In the genomic region with DNA sequence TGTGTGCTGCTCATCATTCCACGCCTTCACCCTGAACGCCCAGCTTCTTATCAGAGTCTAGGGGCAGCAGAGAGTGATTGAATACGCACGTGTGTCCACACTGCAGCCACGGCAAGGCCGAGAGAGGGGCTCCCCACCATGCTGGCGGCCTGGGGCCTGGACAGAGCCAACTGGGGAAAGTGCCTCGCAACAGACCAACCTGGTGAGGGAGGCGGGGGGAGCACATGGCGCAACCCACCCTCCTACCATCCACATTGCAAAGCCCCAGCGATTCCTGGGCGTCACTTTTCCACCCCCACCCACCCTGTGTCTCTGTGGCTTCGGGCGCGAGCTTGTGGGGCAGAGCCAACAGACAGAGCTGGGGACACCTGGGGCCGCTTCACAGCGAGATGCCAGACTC, we compare ENCODE assay signal across 16 cellular contexts.
A peak's percentile ranks its signal among the peaks of the same experiment; 100 is the strongest.
DNase-seq lines count a peak whose midpoint lies in the region; ATAC-seq and TF ChIP-seq lines count a peak whose summit lies in the region.
"Had no signal": no experiment of that assay in that cellular context is flagged by ENCODE, and none has a peak within 500 bp of the region (broad histone marks: within the 10 kb centered on the region; RNA-seq: fewer than 3 reads in every experiment).

No MANE protein-coding gene starts in this region.

- H2BK5ac ChIP-seq in neuronal stem cell (ENCODE audit: low read length) = no peak overlapping the region

- H2AK5ac ChIP-seq in neuronal stem cell (ENCODE audit: low read depth, low read length) = peak overlapping the region; percentile 77

- H2BK12ac ChIP-seq in neuronal stem cell (ENCODE audit: low read length) = no peak overlapping the region

- CTCF ChIA-PET in activated CD8-positive, alpha-beta memory T cell treated with anti-CD3 and anti-CD28 coated beads, Interleukin-2, amount 10 ng/mL, durations not matched to agents 7 days and 5 days (lab: Charles Lee) = interaction anchor here (0.8 to 4.0 kb wide), 10 partner anchors 9 to 325 kb away, joined by 3 to 26 read pairs (median 3); no protein-coding TSS in a partner anchor

- peaks cover 84% of the 10 kb centered on the region for H3K4me1 Mint-ChIP-seq in activated CD8-positive, alpha-beta memory T cell treated with anti-CD3 and anti-CD28 coated beads, Interleukin-2, amount 10 ng/mL, durations not matched to agents 7 days and 5 days
- H3K4me1 Mint-ChIP-seq in activated T-helper 2 cell treated with anti-CD3 and anti-CD28 coated beads, Interferon-gamma antibody, Interleukin-2, Interleukin-4, amounts not matched to agents 10 μg/mL and 5 μg/mL and 100 μg/mL, durations not matched to agents 14 hours and 24 hours and 36 hours (ENCODE audit: low read depth) = peaks cover 80% of the 10 kb centered on the region

- no peak overlapping the region for H2BK15ac ChIP-seq in neuronal stem cell (ENCODE audit: low read length)

- WGBS in neuronal stem cell (ENCODE audit: extremely low coverage in 2 of 2, insufficient read length in 2 of 2, insufficient replicate concordance in 1 of 2), 2 donors = no CpG with 5 or more reads among the region's 17 CpGs
- WGBS in ovary, 3 donors = 84 to 86% (median 86%) methylated on average over 17 of the region's 17 CpGs

- H3K27me3 ChIP-seq in neuronal stem cell (ENCODE audit: control insufficient read depth in 3 of 3, insufficient read depth in 3 of 3, low read depth in 1 of 3, low read length in 3 of 3) (no peaks in the 10 kb centered on the region), ovary (no peaks in the 10 kb centered on the region)
- H3K27me3 ChIP-seq: adrenal gland, tibial nerve had no signal

- H3K79me1 ChIP-seq in neuronal stem cell (ENCODE audit: low read depth, low read length) = no peaks in the 10 kb centered on the region

- H3K4ac ChIP-seq in neuronal stem cell (ENCODE audit: low read length) = no peak overlapping the region

- peak overlapping the region; percentile 52 for H3K23ac ChIP-seq in neuronal stem cell (ENCODE audit: low read depth, low read length, poor library complexity)

- H3K9me3 ChIP-seq in neuronal stem cell (replicated peaks in 1 of 2; ENCODE audit: control insufficient read depth in 2 of 2, insufficient read depth in 1 of 2, low read depth in 1 of 2, low read length in 2 of 2) (no peaks in the 10 kb centered on the region), ovary (no peaks in the 10 kb centered on the region)
- H3K9me3 ChIP-seq: adrenal gland, Caco-2, tibial nerve had no signal

- H3K27ac ChIP-seq in neuronal stem cell (replicated peaks; ENCODE audit: low read length) (no peak overlapping the region), ovary (no peak overlapping the region)
- H3K27ac ChIP-seq: adrenal gland, tibial nerve had no signal

- H4K8ac ChIP-seq in neuronal stem cell (ENCODE audit: low read depth, low read length) = no peak overlapping the region

- peak overlapping the region; percentile 32 for H3K4me3 Mint-ChIP-seq in activated CD8-positive, alpha-beta memory T cell treated with anti-CD3 and anti-CD28 coated beads, Interleukin-2, amount 10 ng/mL, durations not matched to agents 7 days and 5 days
- no peak overlapping the region for H3K4me3 Mint-ChIP-seq in activated T-helper 2 cell treated with anti-CD3 and anti-CD28 coated beads, Interferon-gamma antibody, Interleukin-2, Interleukin-4, amounts not matched to agents 10 μg/mL and 5 μg/mL and 100 μg/mL, durations not matched to agents 14 hours and 24 hours and 36 hours (ENCODE audit: low read depth)
- H3K4me3 Mint-ChIP-seq: nephron progenitor cell had no signal

- H3K9ac ChIP-seq in neuronal stem cell (ENCODE audit: low read depth, low read length, poor library complexity) = no peak overlapping the region

- H3K36me3 ChIP-seq in neuronal stem cell (replicated peaks in 1 of 2; ENCODE audit: control insufficient read depth in 2 of 2, insufficient read depth in 2 of 2, low read length in 2 of 2) (no peaks in the 10 kb centered on the region), ovary (no peaks in the 10 kb centered on the region)
- H3K36me3 ChIP-seq: adrenal gland, tibial nerve had no signal

- no peaks in the 10 kb centered on the region for H3K27me3 Mint-ChIP-seq in activated CD8-positive, alpha-beta memory T cell treated with anti-CD3 and anti-CD28 coated beads, Interleukin-2, amount 10 ng/mL, durations not matched to agents 7 days and 5 days
- no peaks in the 10 kb centered on the region for H3K27me3 Mint-ChIP-seq in activated T-helper 2 cell treated with anti-CD3 and anti-CD28 coated beads, Interferon-gamma antibody, Interleukin-2, Interleukin-4, amounts not matched to agents 10 μg/mL and 5 μg/mL and 100 μg/mL, durations not matched to agents 14 hours and 24 hours and 36 hours (ENCODE audit: low read depth)

- H3K36me3 Mint-ChIP-seq in activated CD8-positive, alpha-beta memory T cell treated with anti-CD3 and anti-CD28 coated beads, Interleukin-2, amount 10 ng/mL, durations not matched to agents 7 days and 5 days = peaks cover 13% of the 10 kb centered on the region
- no peaks in the 10 kb centered on the region for H3K36me3 Mint-ChIP-seq in activated T-helper 2 cell treated with anti-CD3 and anti-CD28 coated beads, Interferon-gamma antibody, Interleukin-2, Interleukin-4, amounts not matched to agents 10 μg/mL and 5 μg/mL and 100 μg/mL, durations not matched to agents 14 hours and 24 hours and 36 hours (ENCODE audit: low read depth)

- peak overlapping the region; percentile 77 for H3K18ac ChIP-seq in neuronal stem cell (ENCODE audit: low read length)

- H3K14ac ChIP-seq in neuronal stem cell (ENCODE audit: low read length) = no peak overlapping the region

- DNase-seq in activated CD8-positive, alpha-beta memory T cell treated with anti-CD3 and anti-CD28 coated beads, Interleukin-2, amount 10 ng/mL, durations not matched to agents 7 days and 5 days = no peak
- DNase-seq in activated CD8-positive, alpha-beta memory T cell treated with anti-CD3 and anti-CD28 coated beads, Interleukin-2, amount 50 U/mL, for 48 hours = no peak
- DNase-seq in GM12865 (ENCODE audit: low read depth) (peak; percentile 66), neuronal stem cell (ENCODE audit: low spot score) (no peak), NCI-H2196 treated with DMSO at 0.1 percent for 48 hours (lab: John Stamatoyannopoulos, UW; ENCODE audit: unreplicated experiment) (no peak), cortex of kidney (lab: John Stamatoyannopoulos, UW) (no peak), ovary (no peak)
- DNase-seq in activated T-helper 2 cell treated with anti-CD3 and anti-CD28 coated beads, Interferon-gamma antibody, Interleukin-2, Interleukin-4, amounts not matched to agents 10 μg/mL and 5 μg/mL and 100 μg/mL, durations not matched to agents 14 hours and 24 hours and 36 hours (ENCODE audit: low spot score) = no peak
- DNase-seq: Caco-2, caudate nucleus, HCEC 1CT, NCI-H1930, NCI-H510A treated with DMSO at 0.1 percent for 48 hours, nephron progenitor cell had no signal

- H2AFZ ChIP-seq in neuronal stem cell (ENCODE audit: low read length) = no peak overlapping the region

- H3K4me3 ChIP-seq in GM12865 (ENCODE audit: low read depth, low read length) (peak overlapping the region; percentile 43), neuronal stem cell (ENCODE audit: low read length in 2 of 2) (no peak overlapping the region), ovary (no peak overlapping the region)
- H3K4me3 ChIP-seq: adrenal gland had no signal

- ATAC-seq in activated CD8-positive, alpha-beta memory T cell treated with anti-CD3 and anti-CD28 coated beads, Interleukin-2, amount 10 ng/mL, durations not matched to agents 7 days and 5 days = no peak

- no peak overlapping the region for H4K91ac ChIP-seq in neuronal stem cell (ENCODE audit: low read depth, low read length, poor library complexity)

- H3K4me2 ChIP-seq in neuronal stem cell (ENCODE audit: insufficient read depth, low read length, poor library complexity, severe bottlenecking) = no peak overlapping the region

- no peak for TF ChIP-seq POLR2A in ovary (IDR thresholded peaks at IDR 0.05)

- intact Hi-C loops in activated T-helper 2 cell treated with anti-CD3 and anti-CD28 coated beads, Interferon-gamma antibody, Interleukin-2, Interleukin-4, amounts not matched to agents 10 μg/mL and 5 μg/mL and 100 μg/mL, durations not matched to agents 14 hours and 24 hours and 36 hours (cut with micrococcal nuclease) = loop anchor here (1.0 to 10.0 kb wide), 10 partner anchors 10 to 339 kb away; a partner anchor contains a TSS
- intact Hi-C loops in ovary (cut with DNase I) = no loop called here

- no peak for TF ChIP-seq EP300 in ovary (IDR thresholded peaks at IDR 0.05)

- H2BK120ac ChIP-seq in neuronal stem cell (ENCODE audit: low read depth, low read length) = no peak overlapping the region

- no peak for TF ChIP-seq CTCF in GM12865 (IDR thresholded peaks at IDR 0.05; ENCODE audit: insufficient read depth, low read depth, low read length, missing control alignments)
- TF ChIP-seq CTCF in ovary (IDR thresholded peaks at IDR 0.05) = no peak

- H3K27ac Mint-ChIP-seq in activated CD8-positive, alpha-beta memory T cell treated with anti-CD3 and anti-CD28 coated beads, Interleukin-2, amount 10 ng/mL, durations not matched to agents 7 days and 5 days = peak overlapping the region; percentile 94
- H3K27ac Mint-ChIP-seq in activated T-helper 2 cell treated with anti-CD3 and anti-CD28 coated beads, Interferon-gamma antibody, Interleukin-2, Interleukin-4, amounts not matched to agents 10 μg/mL and 5 μg/mL and 100 μg/mL, durations not matched to agents 14 hours and 24 hours and 36 hours = peak overlapping the region; percentile 96
- H3K27ac Mint-ChIP-seq: nephron progenitor cell had no signal

- H3K9me3 Mint-ChIP-seq in activated CD8-positive, alpha-beta memory T cell treated with anti-CD3 and anti-CD28 coated beads, Interleukin-2, amount 10 ng/mL, durations not matched to agents 7 days and 5 days (ENCODE audit: low read depth) = peaks cover 2% of the 10 kb centered on the region
- H3K9me3 Mint-ChIP-seq in activated T-helper 2 cell treated with anti-CD3 and anti-CD28 coated beads, Interferon-gamma antibody, Interleukin-2, Interleukin-4, amounts not matched to agents 10 μg/mL and 5 μg/mL and 100 μg/mL, durations not matched to agents 14 hours and 24 hours and 36 hours = no peaks in the 10 kb centered on the region

- H3K4me1 ChIP-seq in neuronal stem cell (ENCODE audit: control insufficient read depth in 2 of 2, insufficient read depth in 1 of 2, low read depth in 1 of 2, low read length in 2 of 2) (peaks cover under 1 to 4% of the 10 kb centered on the region in 2 donors), ovary (ENCODE audit: insufficient read depth) (no peaks in the 10 kb centered on the region)
- H3K4me1 ChIP-seq: Caco-2, tibial nerve had no signal
